ENCODE assay signal across 8 cellular contexts in genomic region chr1:182604128-182604834, GRCh38. TPM values are rescaled to one million over a fixed set of nuclear protein-coding genes. Genes with fewer than 3 reads are reported as not detected.
DNase-seq lines count a peak whose midpoint lies in the region; ATAC-seq, FAIRE-seq and TF ChIP-seq lines count a peak whose summit lies in the region.

RGS16 (minus strand) TSS chr1:182604389; CDS start chr1:182604259, 130 bp downstream.

- ATAC-seq in stimulated activated naive CD8-positive, alpha-beta T cell treated with anti-CD3 and anti-CD28 coated beads, Interleukin-15, amount 100 ng/mL, for 72 hours, result peak; percentile 91

- H3K4me3 ChIP-seq in fibroblast of the aortic adventitia (ENCODE audit: low read depth, low read length), result peak within 1 kb of the TSS; percentile 79

- peaks cover 34% of the 10 kb centered on the region for H3K27me3 Mint-ChIP-seq in nephron progenitor cell (ENCODE audit: low read depth, poor library complexity)
- peaks cover 16% of the 10 kb centered on the region for H3K27me3 Mint-ChIP-seq in stimulated activated naive CD8-positive, alpha-beta T cell treated with anti-CD3 and anti-CD28 coated beads, Interleukin-15, amount 100 ng/mL, for 72 hours

- no peaks in the 10 kb centered on the region for H3K9me3 Mint-ChIP-seq in nephron progenitor cell
- no peaks in the 10 kb centered on the region for H3K9me3 Mint-ChIP-seq in stimulated activated naive CD8-positive, alpha-beta T cell treated with anti-CD3 and anti-CD28 coated beads, Interleukin-15, amount 100 ng/mL, for 72 hours

- H3K27ac Mint-ChIP-seq in nephron progenitor cell, result no peak within 1 kb of the TSS
- H3K27ac Mint-ChIP-seq in stimulated activated naive CD8-positive, alpha-beta T cell treated with anti-CD3 and anti-CD28 coated beads, Interleukin-15, amount 100 ng/mL, for 72 hours, result peak within 1 kb of the TSS; percentile 88 to 97

- peak; percentile 81 for DNase-seq in EL
- DNase-seq in H54 (ENCODE audit: insufficient read length, low spot score), result peak; percentile 62
- peak; percentile 62 for DNase-seq in M059J (ENCODE audit: low read depth)
- DNase-seq in SHP77 (lab: John Stamatoyannopoulos, UW), result peak; percentile 90 to 95
- DNase-seq in activated T-helper 9 cell treated with anti-CD3 and anti-CD28 coated beads, Interleukin-2, amount 50 U/mL, for 16 hours (ENCODE audit: low read depth), result peak; percentile 91
- DNase-seq in fibroblast of the aortic adventitia (ENCODE audit: low read depth), result peak; percentile 76
- DNase-seq in nephron progenitor cell, result peak; percentile 93
- DNase-seq in stimulated activated naive CD8-positive, alpha-beta T cell treated with anti-CD3 and anti-CD28 coated beads, Interleukin-15, amount 100 ng/mL, for 72 hours, result peak; percentile 95 to 96

- no peak within 1 kb of the TSS for H3K4me3 Mint-ChIP-seq in nephron progenitor cell
- peak within 1 kb of the TSS in 1 of 2 donors; percentile 45 for H3K4me3 Mint-ChIP-seq in stimulated activated naive CD8-positive, alpha-beta T cell treated with anti-CD3 and anti-CD28 coated beads, Interleukin-15, amount 100 ng/mL, for 72 hours

- peak; percentile 44; the same call in 1 of the 2 replicates for TF ChIP-seq POLR2A in H54 (IDR thresholded peaks at IDR 0.05; ENCODE audit: low read depth, low read length)

- FAIRE-seq in H54 (lab: Jason Lieb, UNC), result no peak

- no peak for TF ChIP-seq CTCF in fibroblast of the aortic adventitia (IDR thresholded peaks at IDR 0.05; ENCODE audit: insufficient read depth, low read length)
- TF ChIP-seq CTCF in nephron progenitor cell (IDR thresholded peaks at IDR 0.05), result no peak

- peaks cover 5% of the 10 kb centered on the region for H3K36me3 Mint-ChIP-seq in nephron progenitor cell (ENCODE audit: low read depth)

- H3K4me1 Mint-ChIP-seq in nephron progenitor cell, result peaks cover 33% of the 10 kb centered on the region
- peaks cover 34% of the 10 kb centered on the region for H3K4me1 Mint-ChIP-seq in stimulated activated naive CD8-positive, alpha-beta T cell treated with anti-CD3 and anti-CD28 coated beads, Interleukin-15, amount 100 ng/mL, for 72 hours

RNA-seq across cellular contexts. Expression of gene RGS16, which starts in this region (rescaled TPM):
- not detected in 2 replicates for total RNA-seq in M059J (2014; rRNA removed; shearing (Covaris generic))
- total RNA-seq in fibroblast of the aortic adventitia (ENCODE audit: low replicate concordance), result 2.3 and 2.5 TPM in 2 replicates

Comparison
In these comparisons a context has a peak if more than half of its experiments do, and no peak if none do; other contexts are left out.
1. Peak in every context shown above with its lines: DNase-seq, ATAC-seq and H3K4me3 ChIP-seq.
2. Peak in DNase-seq in M059J; RNA of the gene not detected or under 1 TPM.